1 cellular context compared by ENCODE assay signal in the genomic region with DNA sequence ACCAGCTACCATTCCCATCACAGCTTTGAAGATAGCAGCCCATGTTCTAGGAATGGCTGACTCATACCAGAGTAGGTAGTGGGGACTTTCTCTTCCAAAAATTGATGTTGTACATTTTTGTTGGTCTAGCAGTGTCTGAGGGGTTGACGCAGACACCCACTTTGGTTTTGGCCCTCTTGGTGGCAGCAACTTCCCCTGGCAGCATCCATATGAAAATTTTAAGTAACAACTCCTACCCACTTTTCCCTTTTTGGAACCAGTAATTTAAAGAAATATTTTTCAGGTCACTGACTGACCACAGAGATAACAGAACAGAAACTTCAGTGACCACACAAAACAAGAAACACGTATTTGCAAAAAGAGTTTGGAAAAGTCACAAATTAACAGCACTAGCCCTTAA.
TF ChIP-seq lines count a peak whose summit lies in the region.

No MANE protein-coding gene starts in this region.

TF ChIP-seq in GM12878, 131 proteins besides CTCF, POLR2A, EP300 and RAD21 (continued from another document and continues in another):
- TF ChIP-seq, protein P1, sequence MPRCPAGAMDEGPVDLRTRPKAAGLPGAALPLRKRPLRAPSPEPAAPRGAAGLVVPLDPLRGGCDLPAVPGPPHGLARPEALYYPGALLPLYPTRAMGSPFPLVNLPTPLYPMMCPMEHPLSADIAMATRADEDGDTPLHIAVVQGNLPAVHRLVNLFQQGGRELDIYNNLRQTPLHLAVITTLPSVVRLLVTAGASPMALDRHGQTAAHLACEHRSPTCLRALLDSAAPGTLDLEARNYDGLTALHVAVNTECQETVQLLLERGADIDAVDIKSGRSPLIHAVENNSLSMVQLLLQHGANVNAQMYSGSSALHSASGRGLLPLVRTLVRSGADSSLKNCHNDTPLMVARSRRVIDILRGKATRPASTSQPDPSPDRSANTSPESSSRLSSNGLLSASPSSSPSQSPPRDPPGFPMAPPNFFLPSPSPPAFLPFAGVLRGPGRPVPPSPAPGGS (IDR thresholded peaks at IDR 0.05; ENCODE audit: borderline replicate concordance, insufficient read depth, low read depth, low read length, poor library complexity, severe bottlenecking), result no peak
- TF ChIP-seq ZBED1 (IDR thresholded peaks at IDR 0.05; ENCODE audit: borderline replicate concordance) (no peak), FOS (IDR thresholded peaks at IDR 0.05; ENCODE audit: borderline replicate concordance, extremely low read depth, insufficient read length) (no peak), IRF4 (IDR thresholded peaks at IDR 0.05; ENCODE audit: low read depth, low read length) (peak; percentile 36; the same call in 1 of the 2 replicates), RUNX3 (IDR thresholded peaks at IDR 0.05; ENCODE audit: low read length) (peak; percentile 96), TCF3 (IDR thresholded peaks at IDR 0.05; ENCODE audit: borderline replicate concordance, insufficient read depth, low read depth, low read length) (no peak), NR2C1 (IDR thresholded peaks at IDR 0.05) (no peak), BCL11A (IDR thresholded peaks at IDR 0.05; ENCODE audit: low read depth, low read length) (peak; percentile 57; the same call in 1 of the 2 replicates), STAT3 (IDR thresholded peaks at IDR 0.05; ENCODE audit: low read depth, low read length) (0 out of 2 replicates have a peak, but pooled peaks have one; percentile 50), YBX1 (IDR thresholded peaks at IDR 0.05) (no peak), ETV6 (conservative IDR thresholded peaks at IDR 0.05 in 1 of 2, IDR thresholded peaks at IDR 0.05 in 1 of 2; ENCODE audit: borderline replicate concordance in 1 of 2, low read depth in 1 of 2) (no peak), WRNIP1 (IDR thresholded peaks at IDR 0.05; ENCODE audit: borderline replicate concordance, low read depth, low read length) (no peak), PAX5 (IDR thresholded peaks at IDR 0.05; ENCODE audit: borderline replicate concordance, low read depth, low read length) (peak; percentile 69; the same call in 1 of the 2 replicates), RELA (IDR thresholded peaks at IDR 0.05; ENCODE audit: borderline replicate concordance, partially characterized antibody) (no peak), SMARCA5 (IDR thresholded peaks at IDR 0.05) (no peak), LARP7 (IDR thresholded peaks at IDR 0.05) (no peak), ZNF217 (IDR thresholded peaks at IDR 0.05) (0 out of 2 replicates have a peak, but pooled peaks have one; percentile 43), CEBPB (IDR thresholded peaks at IDR 0.05; ENCODE audit: borderline replicate concordance in 1 of 2, low read depth in 2 of 2, low read length in 2 of 2) (no peak), POU2F2 (IDR thresholded peaks at IDR 0.05; ENCODE audit: borderline replicate concordance, low read depth, low read length) (peak; percentile 69; the same call in 1 of the 3 replicates), BRCA1 (IDR thresholded peaks at IDR 0.05; ENCODE audit: low read depth, low read length) (no peak), GABPA (IDR thresholded peaks at IDR 0.05; ENCODE audit: low read depth) (0 out of 2 replicates have a peak, but pooled peaks have one; percentile 20), RBBP5 (conservative IDR thresholded peaks at IDR 0.05) (no peak), ASH2L (IDR thresholded peaks at IDR 0.05; ENCODE audit: borderline replicate concordance, low read depth) (no peak), CBX3 (IDR thresholded peaks at IDR 0.05; ENCODE audit: borderline replicate concordance, low read depth) (no peak)
- TF ChIP-seq, protein P2, sequence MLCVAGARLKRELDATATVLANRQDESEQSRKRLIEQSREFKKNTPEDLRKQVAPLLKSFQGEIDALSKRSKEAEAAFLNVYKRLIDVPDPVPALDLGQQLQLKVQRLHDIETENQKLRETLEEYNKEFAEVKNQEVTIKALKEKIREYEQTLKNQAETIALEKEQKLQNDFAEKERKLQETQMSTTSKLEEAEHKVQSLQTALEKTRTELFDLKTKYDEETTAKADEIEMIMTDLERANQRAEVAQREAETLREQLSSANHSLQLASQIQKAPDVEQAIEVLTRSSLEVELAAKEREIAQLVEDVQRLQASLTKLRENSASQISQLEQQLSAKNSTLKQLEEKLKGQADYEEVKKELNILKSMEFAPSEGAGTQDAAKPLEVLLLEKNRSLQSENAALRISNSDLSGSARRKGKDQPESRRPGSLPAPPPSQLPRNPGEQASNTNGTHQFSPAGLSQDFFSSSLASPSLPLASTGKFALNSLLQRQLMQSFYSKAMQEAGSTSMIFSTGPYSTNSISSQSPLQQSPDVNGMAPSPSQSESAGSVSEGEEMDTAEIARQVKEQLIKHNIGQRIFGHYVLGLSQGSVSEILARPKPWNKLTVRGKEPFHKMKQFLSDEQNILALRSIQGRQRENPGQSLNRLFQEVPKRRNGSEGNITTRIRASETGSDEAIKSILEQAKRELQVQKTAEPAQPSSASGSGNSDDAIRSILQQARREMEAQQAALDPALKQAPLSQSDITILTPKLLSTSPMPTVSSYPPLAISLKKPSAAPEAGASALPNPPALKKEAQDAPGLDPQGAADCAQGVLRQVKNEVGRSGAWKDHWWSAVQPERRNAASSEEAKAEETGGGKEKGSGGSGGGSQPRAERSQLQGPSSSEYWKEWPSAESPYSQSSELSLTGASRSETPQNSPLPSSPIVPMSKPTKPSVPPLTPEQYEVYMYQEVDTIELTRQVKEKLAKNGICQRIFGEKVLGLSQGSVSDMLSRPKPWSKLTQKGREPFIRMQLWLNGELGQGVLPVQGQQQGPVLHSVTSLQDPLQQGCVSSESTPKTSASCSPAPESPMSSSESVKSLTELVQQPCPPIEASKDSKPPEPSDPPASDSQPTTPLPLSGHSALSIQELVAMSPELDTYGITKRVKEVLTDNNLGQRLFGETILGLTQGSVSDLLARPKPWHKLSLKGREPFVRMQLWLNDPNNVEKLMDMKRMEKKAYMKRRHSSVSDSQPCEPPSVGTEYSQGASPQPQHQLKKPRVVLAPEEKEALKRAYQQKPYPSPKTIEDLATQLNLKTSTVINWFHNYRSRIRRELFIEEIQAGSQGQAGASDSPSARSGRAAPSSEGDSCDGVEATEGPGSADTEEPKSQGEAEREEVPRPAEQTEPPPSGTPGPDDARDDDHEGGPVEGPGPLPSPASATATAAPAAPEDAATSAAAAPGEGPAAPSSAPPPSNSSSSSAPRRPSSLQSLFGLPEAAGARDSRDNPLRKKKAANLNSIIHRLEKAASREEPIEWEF (IDR thresholded peaks at IDR 0.05; ENCODE audit: insufficient replicate concordance, low read depth, low read length), result no peak
- TF ChIP-seq, protein P3, sequence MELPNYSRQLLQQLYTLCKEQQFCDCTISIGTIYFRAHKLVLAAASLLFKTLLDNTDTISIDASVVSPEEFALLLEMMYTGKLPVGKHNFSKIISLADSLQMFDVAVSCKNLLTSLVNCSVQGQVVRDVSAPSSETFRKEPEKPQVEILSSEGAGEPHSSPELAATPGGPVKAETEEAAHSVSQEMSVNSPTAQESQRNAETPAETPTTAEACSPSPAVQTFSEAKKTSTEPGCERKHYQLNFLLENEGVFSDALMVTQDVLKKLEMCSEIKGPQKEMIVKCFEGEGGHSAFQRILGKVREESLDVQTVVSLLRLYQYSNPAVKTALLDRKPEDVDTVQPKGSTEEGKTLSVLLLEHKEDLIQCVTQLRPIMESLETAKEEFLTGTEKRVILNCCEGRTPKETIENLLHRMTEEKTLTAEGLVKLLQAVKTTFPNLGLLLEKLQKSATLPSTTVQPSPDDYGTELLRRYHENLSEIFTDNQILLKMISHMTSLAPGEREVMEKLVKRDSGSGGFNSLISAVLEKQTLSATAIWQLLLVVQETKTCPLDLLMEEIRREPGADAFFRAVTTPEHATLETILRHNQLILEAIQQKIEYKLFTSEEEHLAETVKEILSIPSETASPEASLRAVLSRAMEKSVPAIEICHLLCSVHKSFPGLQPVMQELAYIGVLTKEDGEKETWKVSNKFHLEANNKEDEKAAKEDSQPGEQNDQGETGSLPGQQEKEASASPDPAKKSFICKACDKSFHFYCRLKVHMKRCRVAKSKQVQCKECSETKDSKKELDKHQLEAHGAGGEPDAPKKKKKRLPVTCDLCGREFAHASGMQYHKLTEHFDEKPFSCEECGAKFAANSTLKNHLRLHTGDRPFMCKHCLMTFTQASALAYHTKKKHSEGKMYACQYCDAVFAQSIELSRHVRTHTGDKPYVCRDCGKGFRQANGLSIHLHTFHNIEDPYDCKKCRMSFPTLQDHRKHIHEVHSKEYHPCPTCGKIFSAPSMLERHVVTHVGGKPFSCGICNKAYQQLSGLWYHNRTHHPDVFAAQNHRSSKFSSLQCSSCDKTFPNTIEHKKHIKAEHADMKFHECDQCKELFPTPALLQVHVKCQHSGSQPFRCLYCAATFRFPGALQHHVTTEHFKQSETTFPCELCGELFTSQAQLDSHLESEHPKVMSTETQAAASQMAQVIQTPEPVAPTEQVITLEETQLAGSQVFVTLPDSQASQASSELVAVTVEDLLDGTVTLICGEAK (IDR thresholded peaks at IDR 0.05; ENCODE audit: borderline replicate concordance), result no peak
- TF ChIP-seq, protein P4, sequence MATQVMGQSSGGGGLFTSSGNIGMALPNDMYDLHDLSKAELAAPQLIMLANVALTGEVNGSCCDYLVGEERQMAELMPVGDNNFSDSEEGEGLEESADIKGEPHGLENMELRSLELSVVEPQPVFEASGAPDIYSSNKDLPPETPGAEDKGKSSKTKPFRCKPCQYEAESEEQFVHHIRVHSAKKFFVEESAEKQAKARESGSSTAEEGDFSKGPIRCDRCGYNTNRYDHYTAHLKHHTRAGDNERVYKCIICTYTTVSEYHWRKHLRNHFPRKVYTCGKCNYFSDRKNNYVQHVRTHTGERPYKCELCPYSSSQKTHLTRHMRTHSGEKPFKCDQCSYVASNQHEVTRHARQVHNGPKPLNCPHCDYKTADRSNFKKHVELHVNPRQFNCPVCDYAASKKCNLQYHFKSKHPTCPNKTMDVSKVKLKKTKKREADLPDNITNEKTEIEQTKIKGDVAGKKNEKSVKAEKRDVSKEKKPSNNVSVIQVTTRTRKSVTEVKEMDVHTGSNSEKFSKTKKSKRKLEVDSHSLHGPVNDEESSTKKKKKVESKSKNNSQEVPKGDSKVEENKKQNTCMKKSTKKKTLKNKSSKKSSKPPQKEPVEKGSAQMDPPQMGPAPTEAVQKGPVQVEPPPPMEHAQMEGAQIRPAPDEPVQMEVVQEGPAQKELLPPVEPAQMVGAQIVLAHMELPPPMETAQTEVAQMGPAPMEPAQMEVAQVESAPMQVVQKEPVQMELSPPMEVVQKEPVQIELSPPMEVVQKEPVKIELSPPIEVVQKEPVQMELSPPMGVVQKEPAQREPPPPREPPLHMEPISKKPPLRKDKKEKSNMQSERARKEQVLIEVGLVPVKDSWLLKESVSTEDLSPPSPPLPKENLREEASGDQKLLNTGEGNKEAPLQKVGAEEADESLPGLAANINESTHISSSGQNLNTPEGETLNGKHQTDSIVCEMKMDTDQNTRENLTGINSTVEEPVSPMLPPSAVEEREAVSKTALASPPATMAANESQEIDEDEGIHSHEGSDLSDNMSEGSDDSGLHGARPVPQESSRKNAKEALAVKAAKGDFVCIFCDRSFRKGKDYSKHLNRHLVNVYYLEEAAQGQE (IDR thresholded peaks at IDR 0.05; ENCODE audit: low read depth, low read length), result no peak
- TF ChIP-seq, protein P5, sequence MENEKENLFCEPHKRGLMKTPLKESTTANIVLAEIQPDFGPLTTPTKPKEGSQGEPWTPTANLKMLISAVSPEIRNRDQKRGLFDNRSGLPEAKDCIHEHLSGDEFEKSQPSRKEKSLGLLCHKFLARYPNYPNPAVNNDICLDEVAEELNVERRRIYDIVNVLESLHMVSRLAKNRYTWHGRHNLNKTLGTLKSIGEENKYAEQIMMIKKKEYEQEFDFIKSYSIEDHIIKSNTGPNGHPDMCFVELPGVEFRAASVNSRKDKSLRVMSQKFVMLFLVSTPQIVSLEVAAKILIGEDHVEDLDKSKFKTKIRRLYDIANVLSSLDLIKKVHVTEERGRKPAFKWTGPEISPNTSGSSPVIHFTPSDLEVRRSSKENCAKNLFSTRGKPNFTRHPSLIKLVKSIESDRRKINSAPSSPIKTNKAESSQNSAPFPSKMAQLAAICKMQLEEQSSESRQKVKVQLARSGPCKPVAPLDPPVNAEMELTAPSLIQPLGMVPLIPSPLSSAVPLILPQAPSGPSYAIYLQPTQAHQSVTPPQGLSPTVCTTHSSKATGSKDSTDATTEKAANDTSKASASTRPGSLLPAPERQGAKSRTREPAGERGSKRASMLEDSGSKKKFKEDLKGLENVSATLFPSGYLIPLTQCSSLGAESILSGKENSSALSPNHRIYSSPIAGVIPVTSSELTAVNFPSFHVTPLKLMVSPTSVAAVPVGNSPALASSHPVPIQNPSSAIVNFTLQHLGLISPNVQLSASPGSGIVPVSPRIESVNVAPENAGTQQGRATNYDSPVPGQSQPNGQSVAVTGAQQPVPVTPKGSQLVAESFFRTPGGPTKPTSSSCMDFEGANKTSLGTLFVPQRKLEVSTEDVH (IDR thresholded peaks at IDR 0.05; ENCODE audit: low read depth, partially characterized antibody), result peak; percentile 16
- TF ChIP-seq, protein P6, sequence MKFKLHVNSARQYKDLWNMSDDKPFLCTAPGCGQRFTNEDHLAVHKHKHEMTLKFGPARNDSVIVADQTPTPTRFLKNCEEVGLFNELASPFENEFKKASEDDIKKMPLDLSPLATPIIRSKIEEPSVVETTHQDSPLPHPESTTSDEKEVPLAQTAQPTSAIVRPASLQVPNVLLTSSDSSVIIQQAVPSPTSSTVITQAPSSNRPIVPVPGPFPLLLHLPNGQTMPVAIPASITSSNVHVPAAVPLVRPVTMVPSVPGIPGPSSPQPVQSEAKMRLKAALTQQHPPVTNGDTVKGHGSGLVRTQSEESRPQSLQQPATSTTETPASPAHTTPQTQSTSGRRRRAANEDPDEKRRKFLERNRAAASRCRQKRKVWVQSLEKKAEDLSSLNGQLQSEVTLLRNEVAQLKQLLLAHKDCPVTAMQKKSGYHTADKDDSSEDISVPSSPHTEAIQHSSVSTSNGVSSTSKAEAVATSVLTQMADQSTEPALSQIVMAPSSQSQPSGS (IDR thresholded peaks at IDR 0.05; ENCODE audit: low read length), result peak; percentile 61; the same call in 1 of the 2 replicates
- TF ChIP-seq, protein P7, sequence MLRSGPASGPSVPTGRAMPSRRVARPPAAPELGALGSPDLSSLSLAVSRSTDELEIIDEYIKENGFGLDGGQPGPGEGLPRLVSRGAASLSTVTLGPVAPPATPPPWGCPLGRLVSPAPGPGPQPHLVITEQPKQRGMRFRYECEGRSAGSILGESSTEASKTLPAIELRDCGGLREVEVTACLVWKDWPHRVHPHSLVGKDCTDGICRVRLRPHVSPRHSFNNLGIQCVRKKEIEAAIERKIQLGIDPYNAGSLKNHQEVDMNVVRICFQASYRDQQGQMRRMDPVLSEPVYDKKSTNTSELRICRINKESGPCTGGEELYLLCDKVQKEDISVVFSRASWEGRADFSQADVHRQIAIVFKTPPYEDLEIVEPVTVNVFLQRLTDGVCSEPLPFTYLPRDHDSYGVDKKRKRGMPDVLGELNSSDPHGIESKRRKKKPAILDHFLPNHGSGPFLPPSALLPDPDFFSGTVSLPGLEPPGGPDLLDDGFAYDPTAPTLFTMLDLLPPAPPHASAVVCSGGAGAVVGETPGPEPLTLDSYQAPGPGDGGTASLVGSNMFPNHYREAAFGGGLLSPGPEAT (IDR thresholded peaks at IDR 0.05; ENCODE audit: low read depth), result peak; percentile 59; the same call in 1 of the 2 replicates
- TF ChIP-seq, protein P8, sequence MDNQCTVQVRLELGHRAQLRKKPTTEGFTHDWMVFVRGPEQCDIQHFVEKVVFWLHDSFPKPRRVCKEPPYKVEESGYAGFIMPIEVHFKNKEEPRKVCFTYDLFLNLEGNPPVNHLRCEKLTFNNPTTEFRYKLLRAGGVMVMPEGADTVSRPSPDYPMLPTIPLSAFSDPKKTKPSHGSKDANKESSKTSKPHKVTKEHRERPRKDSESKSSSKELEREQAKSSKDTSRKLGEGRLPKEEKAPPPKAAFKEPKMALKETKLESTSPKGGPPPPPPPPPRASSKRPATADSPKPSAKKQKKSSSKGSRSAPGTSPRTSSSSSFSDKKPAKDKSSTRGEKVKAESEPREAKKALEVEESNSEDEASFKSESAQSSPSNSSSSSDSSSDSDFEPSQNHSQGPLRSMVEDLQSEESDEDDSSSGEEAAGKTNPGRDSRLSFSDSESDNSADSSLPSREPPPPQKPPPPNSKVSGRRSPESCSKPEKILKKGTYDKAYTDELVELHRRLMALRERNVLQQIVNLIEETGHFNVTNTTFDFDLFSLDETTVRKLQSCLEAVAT (IDR thresholded peaks at IDR 0.05), result 0 out of 2 replicates have a peak, but pooled peaks have one; percentile 31
